ENCODE assay signal across 10 cellular contexts in genomic region chr11:47724041-47724729, GRCh38. TPM values are rescaled to one million over a fixed set of nuclear protein-coding genes. Genes with fewer than 3 reads are reported as not detected.
DNase-seq lines count a peak whose midpoint lies in the region; ATAC-seq, FAIRE-seq and TF ChIP-seq lines count a peak whose summit lies in the region.
"Had no signal": no experiment of that assay in that cellular context is flagged by ENCODE, and none has a peak within 500 bp of the region (broad histone marks: within the 10 kb centered on the region; RNA-seq: fewer than 3 reads in every experiment).

No MANE protein-coding gene starts in this region.

- CTCF ChIA-PET in A673 (lab: Charles Lee) (interaction anchor here (0.7 kb wide), 2 partner anchors 14 to 1862 kb away, joined by 3 to 6 read pairs; no protein-coding TSS in a partner anchor), K562 (lab: Yijun Ruan, JAX; ENCODE audit: low intra/inter-chr PET ratio) (no interaction called here)

- intact Hi-C loops in A673 (cut with micrococcal nuclease; ENCODE audit: unreplicated experiment), result no loop called here
- intact Hi-C loops in K562 (cut with micrococcal nuclease), result no loop called here
- intact Hi-C loops in right lobe of liver (cut with DNase I), result no loop called here
- intact Hi-C loops in stomach (cut with DNase I; ENCODE audit: low total_unique reads), result no loop called here

- in situ Hi-C loops in K562 (cut with MboI), result no loop called here

- FAIRE-seq in K562 (lab: Jason Lieb, UNC) (no peak), RCC 7860 (lab: Jason Lieb, UNC) (no peak), GM19239 (lab: Jason Lieb, UNC) (no peak)

- no peak overlapping the region for H3K4me2 ChIP-seq in K562 (ENCODE audit: insufficient read depth, low read length)

- H3K9me3 ChIP-seq in A673 (ENCODE audit: low read depth, low read length, poor library complexity, severe bottlenecking) (no peaks in the 10 kb centered on the region), K562 (replicated peaks; ENCODE audit: control insufficient read depth, insufficient read depth, low read depth, low read length) (no peaks in the 10 kb centered on the region), right lobe of liver (no peaks in the 10 kb centered on the region), stomach (no peaks in the 10 kb centered on the region)

- H4K20me1 ChIP-seq in K562 (replicated peaks; ENCODE audit: control insufficient read depth, insufficient read depth, low read length), result no peaks in the 10 kb centered on the region

- 84% methylated on average over 6 of the region's 6 CpGs for WGBS in K562 (ENCODE audit: insufficient coverage, low coverage, missing lambda C conversion rate)
- WGBS in right lobe of liver (ENCODE audit: insufficient coverage, low coverage, low lambda C conversion rate, missing lambda C conversion rate), result 28% methylated on average over 6 of the region's 6 CpGs
- WGBS in stomach, 5 donors, result 41 to 56% (median 47%) methylated on average over 6 of the region's 6 CpGs

- peaks cover 98% of the 10 kb centered on the region for H3K36me3 ChIP-seq in A673 (ENCODE audit: insufficient read depth, low read length, poor library complexity, severe bottlenecking)
- peaks cover 87% of the 10 kb centered on the region for H3K36me3 ChIP-seq in K562 (ENCODE audit: control insufficient read depth, insufficient read depth, low read length)
- peaks cover 3 to 53% (median 15%) of the 10 kb centered on the region in 4 donors for H3K36me3 ChIP-seq in right lobe of liver
- peaks cover 65 to 99% (median 98%) of the 10 kb centered on the region in 4 donors for H3K36me3 ChIP-seq in stomach

- no peaks in the 10 kb centered on the region for H3K27me3 ChIP-seq in A673 (replicated peaks; ENCODE audit: insufficient read depth, low read depth, low read length, poor library complexity)
- no peaks in the 10 kb centered on the region for H3K27me3 ChIP-seq in K562 (ENCODE audit: control insufficient read depth in 2 of 2, insufficient read depth in 2 of 2, low read length in 2 of 2)
- no peaks in the 10 kb centered on the region for H3K27me3 ChIP-seq in right lobe of liver
- H3K27me3 ChIP-seq in stomach, result no peaks in the 10 kb centered on the region

- H3K9ac ChIP-seq in K562 (ENCODE audit: insufficient read depth in 1 of 2, low read depth in 2 of 2, low read length in 2 of 2), result no peak overlapping the region

- TF ChIP-seq EP300 in K562 (IDR thresholded peaks at IDR 0.05; ENCODE audit: low read length), result no peak
- TF ChIP-seq EP300 in stomach (IDR thresholded peaks at IDR 0.05), result no peak

- H3K4me1 ChIP-seq in A673 (ENCODE audit: insufficient read depth, low read length, poor library complexity, severe bottlenecking) (no peaks in the 10 kb centered on the region), K562 (replicated peaks in 1 of 2; ENCODE audit: control insufficient read depth in 2 of 2, insufficient read depth in 2 of 2, low read length in 2 of 2) (no peaks in the 10 kb centered on the region), right lobe of liver (peaks cover 0 to 57% (median 22%) of the 10 kb centered on the region in 4 donors), stomach (peaks cover 0 to 19% (median 9%) of the 10 kb centered on the region in 4 donors)

- peak; percentile 32 for DNase-seq in A673 (ENCODE audit: low spot score)
- DNase-seq in HT1080 (ENCODE audit: low read depth), result peak; percentile 32
- DNase-seq in K562 (ENCODE audit: extremely low read depth in 1 of 4, low spot score in 3 of 4), result peak in 1 of 4 experiments; percentile 20
- peak; percentile 49 to 83 (median 76) for DNase-seq in right lobe of liver
- no peak for DNase-seq in RCC 7860 (ENCODE audit: low spot score)
- DNase-seq in stomach, result no peak
- DNase-seq in GM19239 (ENCODE audit: insufficient read length, low spot score), result no peak
- DNase-seq: activated effector memory CD4-positive, alpha-beta T cell treated with anti-CD3 and anti-CD28 coated beads, Interleukin-2, amount 50 U/mL, for 16 hours; stimulated activated CD4-positive, alpha-beta T cell treated with anti-CD3 and anti-CD28 coated beads, Interleukin-4, amount 100 ng/mL, for 24 hours had no signal

- no peaks in the 10 kb centered on the region for H3K9me1 ChIP-seq in K562 (ENCODE audit: control insufficient read depth, insufficient read depth, low read length)

- TF ChIP-seq POLR2A in K562 (conservative IDR thresholded peaks at IDR 0.05) (no peak), right lobe of liver (IDR thresholded peaks at IDR 0.05) (no peak), stomach (IDR thresholded peaks at IDR 0.05) (no peak)

- H3K79me2 ChIP-seq in K562 (ENCODE audit: control insufficient read depth, insufficient read depth, low read length), result no peaks in the 10 kb centered on the region

- no peak for TF ChIP-seq CTCF in A673 (conservative IDR thresholded peaks at IDR 0.05; ENCODE audit: low read depth, low read length)
- no peak for TF ChIP-seq CTCF in K562 (IDR thresholded peaks at IDR 0.05 in 2 of 3, conservative IDR thresholded peaks at IDR 0.05 in 1 of 3; ENCODE audit: insufficient read depth in 2 of 3, low read depth in 1 of 3, low read length in 3 of 3)
- TF ChIP-seq CTCF in right lobe of liver (IDR thresholded peaks at IDR 0.05), result no peak
- TF ChIP-seq CTCF in stomach (IDR thresholded peaks at IDR 0.05), result no peak

- H2AFZ ChIP-seq in K562 (ENCODE audit: low read depth, low read length), result no peak overlapping the region

- TF ChIP-seq RAD21 in K562 (CRISPR knock-in tag; conservative IDR thresholded peaks at IDR 0.05 in 1 of 2, IDR thresholded peaks at IDR 0.05 in 1 of 2), result no peak

- H3K27ac ChIP-seq in A673 (ENCODE audit: low read depth, low read length, poor library complexity, severe bottlenecking), result no peak overlapping the region
- no peak overlapping the region for H3K27ac ChIP-seq in K562 (ENCODE audit: extremely low read depth, low read depth, low read length)
- H3K27ac ChIP-seq in right lobe of liver, result peak overlapping the region; percentile 72 to 95 (median 94)
- H3K27ac ChIP-seq in stomach, result peak overlapping the region in 2 of 5 donors; percentile 46 to 57

- POLR2A ChIA-PET in A673 (lab: Charles Lee; ENCODE audit: low non-redundant PET) (no interaction called here), K562 (lab: Yijun Ruan, JAX) (interaction anchor here (0.9 to 1.2 kb wide), 3 partner anchors 9 to 36 kb away, joined by 3 to 4 read pairs (median 3); partner anchors contain the start of gene AGBL2)

- H3K4me3 ChIP-seq in A673 (ENCODE audit: low read depth, low read length, poor library complexity, severe bottlenecking), result no peak overlapping the region
- H3K4me3 ChIP-seq in K562, result no peak overlapping the region
- H3K4me3 ChIP-seq in right lobe of liver, result no peak overlapping the region
- H3K4me3 ChIP-seq in stomach, result no peak overlapping the region

- peak; percentile 52; the same call in 2 of the 3 replicates for ATAC-seq in K562
- ATAC-seq in right lobe of liver, result peak; percentile 73 to 90 (median 84)
- ATAC-seq in GM18867 (IDR thresholded peaks at IDR 0.05; ENCODE audit: unreplicated experiment), result no peak

- no TSS peak for BruUV-seq in A673 (replicated peaks; lab: Mats Ljungman, UMichigan)
- BruUV-seq in K562 (replicated peaks; lab: Mats Ljungman, UMichigan), result no TSS peak

RNA-seq across cellular contexts. Expression of gene AGBL2, which starts 9.0 kb away (rescaled TPM):
- total RNA-seq in A673 (2021) (6.5 and 8.2 TPM in 2 replicates), K562 (2014; rRNA removed) (2.6 and 6.5 TPM in 2 replicates), K562 (2014; rRNA removed; fragmentation: Illumina TruSeq; extraction: Trizol) (0.64 and 1.3 TPM in 2 replicates), K562 (2015; rRNA removed; fragmentation: Illumina TruSeq; extraction: Trizol) (0.64 and 0.94 TPM in 2 replicates), K562 (2021) (0.93 and 0.96 TPM in 2 replicates), right lobe of liver (1 to 10 TPM in 4 of 6 experiments, under 1 TPM in 2; 0.43 to 5.8 (median 2.1) TPM), stomach (10 to 100 TPM in 1 of 5 donors, 1 to 10 TPM in 1, under 1 TPM in 1, not detected in 2; 0.92 to 11.7 (median 9.9) TPM)
- 0.08 and 0.13 TPM in 2 replicates for total RNA-seq in HT1080 (2014; rRNA removed; shearing (Covaris generic))
- 0.58 and 0.83 TPM in 2 replicates for polyA plus RNA-seq in HT1080 (2015; cell fraction: cytosol; rRNA removed)
- 6.4 and 8.7 TPM in 2 replicates for polyA plus RNA-seq in HT1080 (2015; cell fraction: nucleus; rRNA removed)
- total RNA-seq in K562 (2011; cell fraction: chromatin; rRNA removed; ENCODE audit: low replicate concordance), result 2.0 and 5.8 TPM in 2 replicates
- total RNA-seq in K562 (2011; cell fraction: nucleolus; rRNA removed), result 6.4 and 8.3 TPM in 2 replicates
- total RNA-seq in K562 (2011; cell fraction: nucleoplasm; rRNA removed), result 4.8 and 11.8 TPM in 2 replicates
- polyA plus RNA-seq in K562 (2011; rRNA removed) (2.1 and 2.3 TPM in 2 replicates), K562 (2014; fragmentation: Illumina TruSeq; extraction: Trizol) (0.76 and 1.4 TPM in 2 replicates), K562 (2014; fragmentation: Nextera tagmentation; extraction: Ambion mirVana) (under 1 TPM; 0.57 to 0.73 TPM), K562 (2014; rRNA removed) (2.8 and 6.1 TPM in 2 replicates), stomach (under 1 TPM in 2 of 3 donors, not detected in 1; 0.56 to 0.90 TPM)
- polyA plus RNA-seq in K562 (2011; cell fraction: cytosol; rRNA removed), result 1.2 and 1.5 TPM in 2 replicates
- polyA plus RNA-seq in K562 (2011; cell fraction: nucleus; rRNA removed), result 11.7 and 18.0 TPM in 2 replicates
- polyA plus RNA-seq in K562 (2012), result 2.0 and 2.2 TPM in 2 replicates
- 0.25 and 0.48 TPM in 2 replicates for polyA minus RNA-seq in K562 (2011; rRNA and poly(A)+ RNA removed)
- 0.76 TPM in 1 of 2 replicates, not detected in the other for polyA minus RNA-seq in K562 (2011; cell fraction: cytosol; rRNA and poly(A)+ RNA removed)
- 3.6 and 4.1 TPM in 2 replicates for polyA minus RNA-seq in K562 (2011; cell fraction: nucleus; rRNA and poly(A)+ RNA removed)

RNA-seq across cellular contexts. Expression of gene FNBP4, which starts 43.0 kb away (rescaled TPM):
- total RNA-seq in A673 (2021), result 297 and 309 TPM in 2 replicates
- 26.9 and 35.7 TPM in 2 replicates for total RNA-seq in HT1080 (2014; rRNA removed; shearing (Covaris generic))
- polyA plus RNA-seq in HT1080 (2015; cell fraction: cytosol; rRNA removed), result 36.4 and 39.1 TPM in 2 replicates
- polyA plus RNA-seq in HT1080 (2015; cell fraction: nucleus; rRNA removed), result 188 and 212 TPM in 2 replicates
- total RNA-seq in K562 (2011; cell fraction: chromatin; rRNA removed; ENCODE audit: low replicate concordance), result 294 and 680 TPM in 2 replicates
- total RNA-seq in K562 (2011; cell fraction: nucleolus; rRNA removed), result 160 and 203 TPM in 2 replicates
- total RNA-seq in K562 (2011; cell fraction: nucleoplasm; rRNA removed), result 241 and 259 TPM in 2 replicates
- 71.0 and 73.6 TPM in 2 replicates for total RNA-seq in K562 (2014; rRNA removed)
- 75.5 and 90.3 TPM in 2 replicates for total RNA-seq in K562 (2014; rRNA removed; fragmentation: Illumina TruSeq; extraction: Trizol)
- total RNA-seq in K562 (2015; rRNA removed; fragmentation: Illumina TruSeq; extraction: Trizol), result 87.9 and 93.4 TPM in 2 replicates
- 76.9 and 80.3 TPM in 2 replicates for total RNA-seq in K562 (2021)
- 101 and 126 TPM in 2 replicates for polyA plus RNA-seq in K562 (2011; rRNA removed)
- polyA plus RNA-seq in K562 (2011; cell fraction: cytosol; rRNA removed), result 66.1 and 69.3 TPM in 2 replicates
- polyA plus RNA-seq in K562 (2011; cell fraction: nucleus; rRNA removed), result 375 and 390 TPM in 2 replicates
- 38.3 and 49.9 TPM in 2 replicates for polyA plus RNA-seq in K562 (2012)
- 95.1 and 104 TPM in 2 replicates for polyA plus RNA-seq in K562 (2014; fragmentation: Illumina TruSeq; extraction: Trizol)
- 10 to 100 TPM; 11.5 to 14.5 TPM for polyA plus RNA-seq in K562 (2014; fragmentation: Nextera tagmentation; extraction: Ambion mirVana)
- 78.6 and 111 TPM in 2 replicates for polyA plus RNA-seq in K562 (2014; rRNA removed)
- polyA minus RNA-seq in K562 (2011; rRNA and poly(A)+ RNA removed), result 96.7 and 101 TPM in 2 replicates
- 39.9 and 65.5 TPM in 2 replicates for polyA minus RNA-seq in K562 (2011; cell fraction: cytosol; rRNA and poly(A)+ RNA removed)
- polyA minus RNA-seq in K562 (2011; cell fraction: nucleus; rRNA and poly(A)+ RNA removed), result 154 and 214 TPM in 2 replicates
- total RNA-seq in right lobe of liver, result 10 to 100 TPM; 20.2 to 43.3 (median 29.9) TPM
- total RNA-seq in stomach, result 100 to 1,000 TPM in 4 of 5 donors, 10 to 100 TPM in 1; 96.2 to 487 (median 202) TPM
- 10 to 100 TPM; 10.6 to 29.4 (median 17.9) TPM for polyA plus RNA-seq in stomach

Comparison
In these comparisons a context has a peak if more than half of its experiments do, and no peak if none do; other contexts are left out.
1. DNase-seq: peak in A673 (single experiment), HT1080 (single experiment) and right lobe of liver (3 of 3); none in RCC 7860 (single experiment), stomach (single experiment) and GM19239 (single experiment).
2. H3K27ac ChIP-seq: peak in right lobe of liver (3 of 3); none in A673 (single experiment) and K562 (single experiment).